In genomic region chr20:22663528-22664025, GRCh38 we compare ENCODE assay signal across 16 cellular contexts.
"Had no signal": no experiment of that assay in that cellular context is flagged by ENCODE, and none has a peak within 500 bp of the region (broad histone marks: within the 10 kb centered on the region; RNA-seq: fewer than 3 reads in every experiment).

No MANE protein-coding gene starts in this region.

- H3K4me1 ChIP-seq: parathyroid adenoma had no signal

- H3K4me3 ChIP-seq: cardiac muscle cell, dorsolateral prefrontal cortex, hepatocyte, lung had no signal

- H3K27me3 ChIP-seq: cardiac muscle cell, hepatocyte had no signal

- H3K27ac ChIP-seq: cardiac muscle cell, dorsolateral prefrontal cortex, hepatocyte, parathyroid adenoma had no signal

- H3K36me3 ChIP-seq: cardiac muscle cell had no signal

- ATAC-seq: activated CD8-positive, alpha-beta T cell treated with anti-CD3 and anti-CD28 coated beads, Interleukin-2, amount 10 ng/mL, durations not matched to agents 7 days and 5 days; activated naive CD4-positive, alpha-beta T cell treated with anti-CD3 and anti-CD28 coated beads, Interleukin-2, amount 50 U/mL, for 72 hours; activated T-cell treated with anti-CD3 and anti-CD28 coated beads, Interleukin-2, amount 50 U/mL, for 72 hours; T-helper 17 cell had no signal

- DNase-seq: activated B cell treated with CpG ODN at 0.5 μM for 24 hours; activated CD4-positive, alpha-beta T cell treated with anti-CD3 and anti-CD28 coated beads for 48 hours; activated CD8-positive, alpha-beta memory T cell treated with anti-CD3 and anti-CD28 coated beads, Interleukin-2, amount 50 U/mL, for 48 hours; activated CD8-positive, alpha-beta T cell treated with anti-CD3 and anti-CD28 coated beads, Interleukin-2, amount 10 ng/mL, durations not matched to agents 7 days and 5 days; activated gamma-delta T cell; activated T-cell treated with anti-CD3 and anti-CD28 coated beads, Interleukin-2, amount 50 U/mL, for 72 hours; dorsolateral prefrontal cortex; islet precursor cell; midbrain; stimulated activated CD4-positive, alpha-beta T cell treated with anti-CD3 and anti-CD28 coated beads, Interleukin-2, amount 100 ng/mL, for 24 hours; T-helper 17 cell had no signal
